1 cellular context compared by ENCODE assay signal in genomic region chr7:66920769-66921395, GRCh38.
TF ChIP-seq lines count a peak whose summit lies in the region.

Gene TMEM248, plus strand, starts transcription at chr7:66921225. Its CDS starts 20,641 bp downstream, at chr7:66941866.

TF ChIP-seq in HepG2, 621 proteins besides CTCF, POLR2A, EP300 and RAD21 (continued from another document and continues in another):
- TF ChIP-seq E2F2 (CRISPR knock-in tag; IDR thresholded peaks at IDR 0.05; ENCODE audit: borderline replicate concordance) (no peak), TBP (CRISPR knock-in tag; IDR thresholded peaks at IDR 0.05) (no peak), ARNT (IDR thresholded peaks at IDR 0.05) (no peak), ZNF331 (CRISPR knock-in tag; IDR thresholded peaks at IDR 0.05) (peak; percentile 87), RAD51 (IDR thresholded peaks at IDR 0.05; ENCODE audit: borderline replicate concordance) (no peak), ATF1 (CRISPR knock-in tag; IDR thresholded peaks at IDR 0.05) (peak; percentile 61), NFE2L1 (CRISPR knock-in tag; IDR thresholded peaks at IDR 0.05; ENCODE audit: borderline replicate concordance) (no peak), DRAP1 (CRISPR knock-in tag; IDR thresholded peaks at IDR 0.05) (peak; percentile 52; the same call in 1 of the 2 replicates), ZNF235 (CRISPR knock-in tag; IDR thresholded peaks at IDR 0.05; ENCODE audit: borderline replicate concordance) (no peak), CBFB (CRISPR knock-in tag; IDR thresholded peaks at IDR 0.05) (peak; percentile 73; the same call in 1 of the 2 replicates), TAF15 (IDR thresholded peaks at IDR 0.05; ENCODE audit: low read depth, low read length, poor library complexity, severe bottlenecking) (no peak), SSRP1 (CRISPR knock-in tag; IDR thresholded peaks at IDR 0.05) (no peak), TFAP4 (IDR thresholded peaks at IDR 0.05; ENCODE audit: borderline replicate concordance, low read depth) (peak; percentile 53; the same call in 1 of the 2 replicates), TFDP2 (CRISPR knock-in tag; IDR thresholded peaks at IDR 0.05) (peak; percentile 50), ZNF430 (CRISPR knock-in tag; IDR thresholded peaks at IDR 0.05) (peak; percentile 85), GATAD1 (CRISPR knock-in tag; IDR thresholded peaks at IDR 0.05) (peak; percentile 93), NCOR1 (IDR thresholded peaks at IDR 0.05; ENCODE audit: borderline replicate concordance, low read length) (no peak; the same call in 1 of the 2 replicates), ZNF780A (CRISPR knock-in tag; IDR thresholded peaks at IDR 0.05) (peak; percentile 73; the same call in 1 of the 2 replicates), HHEX (CRISPR knock-in tag; IDR thresholded peaks at IDR 0.05) (no peak), NFYC (CRISPR knock-in tag; IDR thresholded peaks at IDR 0.05) (0 out of 2 replicates have a peak, but pooled peaks have one; percentile 18), ZNF747 (CRISPR knock-in tag; IDR thresholded peaks at IDR 0.05; ENCODE audit: borderline replicate concordance) (no peak; the same call in 1 of the 2 replicates), CCDC6 (CRISPR knock-in tag; IDR thresholded peaks at IDR 0.05) (peak; percentile 93; the same call in 1 of the 2 replicates), FOXK1 (CRISPR knock-in tag; IDR thresholded peaks at IDR 0.05; ENCODE audit: borderline replicate concordance, low read depth) (peak; percentile 88; the same call in 1 of the 2 replicates), MYPOP (CRISPR knock-in tag; IDR thresholded peaks at IDR 0.05) (peak; percentile 38; the same call in 1 of the 2 replicates), MLX (CRISPR knock-in tag; IDR thresholded peaks at IDR 0.05) (peak; percentile 80; the same call in 1 of the 2 replicates), NCOA5 (CRISPR knock-in tag; IDR thresholded peaks at IDR 0.05) (no peak), RFXAP (CRISPR knock-in tag; IDR thresholded peaks at IDR 0.05; ENCODE audit: borderline replicate concordance) (peak; percentile 78; the same call in 1 of the 2 replicates), ZNF646 (CRISPR knock-in tag; IDR thresholded peaks at IDR 0.05) (peak; percentile 96), ZFP62 (CRISPR knock-in tag; IDR thresholded peaks at IDR 0.05) (no peak), ZNF749 (CRISPR knock-in tag; IDR thresholded peaks at IDR 0.05; ENCODE audit: borderline replicate concordance) (peak; percentile 94), HNF1A (IDR thresholded peaks at IDR 0.05; ENCODE audit: low read depth) (no peak; the same call in 1 of the 2 replicates), HNF1A (CRISPR knock-in tag; IDR thresholded peaks at IDR 0.05; ENCODE audit: borderline replicate concordance) (peak; percentile 85), MTF1 (CRISPR knock-in tag; IDR thresholded peaks at IDR 0.05) (no peak), HMGA1 (CRISPR knock-in tag; conservative IDR thresholded peaks at IDR 0.05) (no peak), ZNF326 (CRISPR knock-in tag; IDR thresholded peaks at IDR 0.05; ENCODE audit: borderline replicate concordance) (peak; percentile 24; the same call in 1 of the 2 replicates)
